Comparison of ENCODE assay signal across 21 cellular contexts in genomic region chr16:82322177-82322576, GRCh38.
DNase-seq lines count a peak whose midpoint lies in the region; ATAC-seq and TF ChIP-seq lines count a peak whose summit lies in the region.
"Had no signal": no experiment of that assay in that cellular context is flagged by ENCODE, and none has a peak within 500 bp of the region (broad histone marks: within the 10 kb centered on the region; RNA-seq: fewer than 3 reads in every experiment).

No MANE protein-coding gene starts in this region.

- no peaks in the 10 kb centered on the region for H3F3A ChIP-seq in PC-3 (ENCODE audit: low read length, unreplicated experiment)

- H3K9me3 ChIP-seq in PC-3 (ENCODE audit: low read length) = 0 out of 2 replicates have a peak, but pooled peaks cover 3% of the 10 kb centered on the region
- peaks cover 0 to 9% (median 0%) of the 10 kb centered on the region in 3 donors for H3K9me3 ChIP-seq in esophagus squamous epithelium

- H3K9me3 Mint-ChIP-seq in type B pancreatic cell = peaks cover 5% of the 10 kb centered on the region
- peaks cover 16% of the 10 kb centered on the region for H3K9me3 Mint-ChIP-seq in activated CD4-positive, alpha-beta T cell treated with anti-CD3 and anti-CD28 coated beads, Interleukin-2, amount 10 ng/mL, durations not matched to agents 24 days and 14 days

- H3K27ac ChIP-seq in PC-3 (ENCODE audit: low read length) (no peak overlapping the region), esophagus squamous epithelium (peak overlapping the region in 3 of 4 donors; percentile 47 to 59 (median 56))
- H3K27ac ChIP-seq: BLaER1 had no signal

- H3K36me3 ChIP-seq in PC-3 (ENCODE audit: low read depth, low read length) (no peaks in the 10 kb centered on the region), esophagus squamous epithelium (no peaks in the 10 kb centered on the region)
- H3K36me3 ChIP-seq: BLaER1 had no signal

- no peak overlapping the region for H3K9ac ChIP-seq in PC-3 (ENCODE audit: low read length)
- H3K9ac ChIP-seq: BLaER1 had no signal

- BruUV-seq in PC-3 (replicated peaks; lab: Mats Ljungman, UMichigan) = no TSS peak

- H3K9me2 ChIP-seq in PC-3 (replicated peaks; ENCODE audit: low read length) = no peaks in the 10 kb centered on the region

- POLR2A ChIA-PET in PC-3 (lab: Charles Lee; ENCODE audit: unreplicated experiment) = no interaction called here

- H3K36me3 Mint-ChIP-seq in type B pancreatic cell = no peaks in the 10 kb centered on the region
- H3K36me3 Mint-ChIP-seq in activated CD4-positive, alpha-beta T cell treated with anti-CD3 and anti-CD28 coated beads, Interleukin-2, amount 10 ng/mL, durations not matched to agents 24 days and 14 days (ENCODE audit: low read depth) = no peaks in the 10 kb centered on the region
- H3K36me3 Mint-ChIP-seq: CD14-positive monocyte; CD4-positive, alpha-beta memory T cell had no signal

- TF ChIP-seq POLR2A in esophagus squamous epithelium (IDR thresholded peaks at IDR 0.05) = no peak

- H2AFZ ChIP-seq in PC-3 (ENCODE audit: low read length) = no peak overlapping the region
- H2AFZ ChIP-seq: GM23338 had no signal

- no peaks in the 10 kb centered on the region for H4K20me1 ChIP-seq in PC-3 (ENCODE audit: low read length)
- H4K20me1 ChIP-seq: BLaER1 had no signal

- peak overlapping the region; percentile 50 for H3K4me3 Mint-ChIP-seq in type B pancreatic cell
- H3K4me3 Mint-ChIP-seq in activated CD4-positive, alpha-beta T cell treated with anti-CD3 and anti-CD28 coated beads, Interleukin-2, amount 10 ng/mL, durations not matched to agents 24 days and 14 days = no peak overlapping the region
- H3K4me3 Mint-ChIP-seq: CD14-positive monocyte; CD4-positive, alpha-beta memory T cell; GM23338; HFFc6 had no signal

- CTCF ChIA-PET in PC-3 (lab: Charles Lee) = no interaction called here

- H3K4me1 Mint-ChIP-seq in type B pancreatic cell (ENCODE audit: unreplicated experiment) = no peaks in the 10 kb centered on the region
- no peaks in the 10 kb centered on the region for H3K4me1 Mint-ChIP-seq in activated CD4-positive, alpha-beta T cell treated with anti-CD3 and anti-CD28 coated beads, Interleukin-2, amount 10 ng/mL, durations not matched to agents 24 days and 14 days
- H3K4me1 Mint-ChIP-seq: CD14-positive monocyte; CD4-positive, alpha-beta memory T cell; GM23338 had no signal

- DNase-seq in SIG-M5 treated with dmso at 0.1 percent for 504 hours (lab: John Stamatoyannopoulos, UW; ENCODE audit: unreplicated experiment) (peak; percentile 3), SIG-M5 (lab: John Stamatoyannopoulos, UW) (no peak), PC-3 (peak; percentile 22), esophagus squamous epithelium (lab: John Stamatoyannopoulos, UW) (no peak), type B pancreatic cell (ENCODE audit: extremely low spot score, unreplicated experiment) (no peak)
- DNase-seq in activated CD4-positive, alpha-beta T cell treated with anti-CD3 and anti-CD28 coated beads, Interleukin-2, amount 10 ng/mL, durations not matched to agents 24 days and 14 days = no peak
- no peak for DNase-seq in stimulated activated CD4-positive, alpha-beta T cell treated with anti-CD3 and anti-CD28 coated beads, Interleukin-4, amount 100 ng/mL, for 24 hours
- DNase-seq: 8988T; CD4-positive, alpha-beta memory T cell; DMS153; DND-41; EL; HCEC 1CT; HFFc6; IMR-90 had no signal

- TF ChIP-seq CTCF in PC-3 (conservative IDR thresholded peaks at IDR 0.05; ENCODE audit: low read depth, low read length) (no peak), esophagus squamous epithelium (IDR thresholded peaks at IDR 0.05) (no peak), type B pancreatic cell (conservative IDR thresholded peaks at IDR 0.05) (no peak)

- H3K4me3 ChIP-seq in PC-3 (ENCODE audit: low read length) = no peak overlapping the region
- H3K4me3 ChIP-seq in esophagus squamous epithelium = no peak overlapping the region
- H3K4me3 ChIP-seq: BLaER1, GM12878, GM23338, K562 had no signal

- H3K27me3 ChIP-seq in PC-3 (ENCODE audit: low read length) (no peaks in the 10 kb centered on the region), esophagus squamous epithelium (no peaks in the 10 kb centered on the region)
- H3K27me3 ChIP-seq: BLaER1 had no signal

- peaks cover 6% of the 10 kb centered on the region for H3K27me3 Mint-ChIP-seq in type B pancreatic cell
- H3K27me3 Mint-ChIP-seq in activated CD4-positive, alpha-beta T cell treated with anti-CD3 and anti-CD28 coated beads, Interleukin-2, amount 10 ng/mL, durations not matched to agents 24 days and 14 days = peaks cover 4% of the 10 kb centered on the region

- intact Hi-C loops in PC-3 (cut with micrococcal nuclease) (no loop called here), esophagus squamous epithelium (cut with DNase I) (no loop called here)
- intact Hi-C loops in activated CD4-positive, alpha-beta T cell treated with anti-CD3 and anti-CD28 coated beads, Interleukin-2, amount 10 ng/mL, durations not matched to agents 24 days and 14 days (cut with micrococcal nuclease) = no loop called here

- no peaks in the 10 kb centered on the region for H3K79me2 ChIP-seq in PC-3 (ENCODE audit: low read length)

- H3K4me1 ChIP-seq in PC-3 (ENCODE audit: insufficient read depth, low read length) = no peaks in the 10 kb centered on the region
- H3K4me1 ChIP-seq in esophagus squamous epithelium = peaks cover 0 to 16% (median 0%) of the 10 kb centered on the region in 3 donors
- H3K4me1 ChIP-seq: BLaER1 had no signal

- H3K4me2 ChIP-seq in PC-3 (ENCODE audit: low read length) = no peak overlapping the region
- H3K4me2 ChIP-seq: BLaER1, GM23338 had no signal

- ATAC-seq in PC-3 (no peak), HG02938 (IDR thresholded peaks at IDR 0.05; ENCODE audit: unreplicated experiment) (no peak)
- ATAC-seq: GM12878, GM23338, K562 had no signal

- peak overlapping the region; percentile 94 for H3K27ac Mint-ChIP-seq in type B pancreatic cell
- H3K27ac Mint-ChIP-seq in activated CD4-positive, alpha-beta T cell treated with anti-CD3 and anti-CD28 coated beads, Interleukin-2, amount 10 ng/mL, durations not matched to agents 24 days and 14 days = no peak overlapping the region
- H3K27ac Mint-ChIP-seq: CD14-positive monocyte; CD4-positive, alpha-beta memory T cell; GM23338; HFFc6 had no signal

Comparison
In these comparisons a context has a peak if more than half of its experiments do, and no peak if none do; other contexts are left out.
1. DNase-seq: peak in SIG-M5 treated with dmso at 0.1 percent for 504 hours (single experiment) and PC-3 (single experiment); none in SIG-M5 (single experiment), esophagus squamous epithelium (single experiment), type B pancreatic cell (single experiment), activated CD4-positive, alpha-beta T cell treated with anti-CD3 and anti-CD28 coated beads, Interleukin-2, amount 10 ng/mL, durations not matched to agents 24 days and 14 days (single experiment) and stimulated activated CD4-positive, alpha-beta T cell treated with anti-CD3 and anti-CD28 coated beads, Interleukin-4, amount 100 ng/mL, for 24 hours (single experiment).